Comparison of ENCODE assay signal across 8 cellular contexts in the genomic region with DNA sequence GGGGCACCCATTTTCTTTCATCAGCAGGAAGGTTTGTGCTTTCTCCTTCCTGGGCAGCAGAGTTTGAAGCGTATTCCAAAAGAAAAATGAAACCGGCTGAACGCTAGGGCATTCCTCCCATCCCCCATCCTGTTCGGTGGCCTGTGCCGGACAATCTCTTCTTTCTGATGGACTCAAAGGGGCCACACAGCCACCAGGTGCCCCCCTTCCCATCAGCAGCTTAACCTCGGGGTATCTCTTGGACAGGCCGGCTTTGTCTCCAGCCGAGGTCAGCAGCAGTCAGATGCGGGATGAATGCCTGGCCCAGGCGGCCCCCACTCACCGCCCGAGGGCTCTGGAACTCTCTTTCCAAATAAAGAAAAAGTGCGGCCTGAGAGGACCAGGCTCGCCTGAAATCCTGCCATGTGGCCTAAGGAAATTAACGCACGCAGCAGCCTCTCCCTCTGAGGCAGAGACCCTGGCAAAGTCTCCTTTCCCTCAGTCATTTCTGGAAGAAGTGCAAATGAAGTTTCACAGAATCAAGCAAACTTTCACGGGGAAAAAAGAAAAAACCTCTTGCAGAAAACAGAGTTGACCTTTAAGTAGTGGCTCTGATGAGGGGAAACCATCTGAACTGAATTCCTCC.
DNase-seq lines count a peak whose midpoint lies in the region; ATAC-seq, FAIRE-seq and TF ChIP-seq lines count a peak whose summit lies in the region.

No MANE protein-coding gene starts in this region.

- H3K9me3 Mint-ChIP-seq in Calu3 (ENCODE audit: low read depth, unreplicated experiment) = no peaks in the 10 kb centered on the region

- peaks cover 16% of the 10 kb centered on the region for H3K27me3 ChIP-seq in OCI-LY3 (ENCODE audit: low read depth, low read length)
- no peaks in the 10 kb centered on the region for H3K27me3 ChIP-seq in dorsolateral prefrontal cortex

- peak overlapping the region; percentile 92 for H3K4me2 ChIP-seq in OCI-LY3 (ENCODE audit: low read length)

- H3K27me3 Mint-ChIP-seq in Calu3 (ENCODE audit: unreplicated experiment) = no peaks in the 10 kb centered on the region

- no peak for TF ChIP-seq CTCF in Calu3 (IDR thresholded peaks at IDR 0.05; ENCODE audit: unreplicated experiment)
- TF ChIP-seq CTCF in OCI-LY3 (IDR thresholded peaks at IDR 0.05; ENCODE audit: low read depth, low read length) = no peak
- TF ChIP-seq CTCF in dorsolateral prefrontal cortex (IDR thresholded peaks at IDR 0.05 in 54 of 56, conservative IDR thresholded peaks at IDR 0.05 in 2 of 56; ENCODE audit: low read depth in 1 of 56, partially characterized antibody in 56 of 56) = peak in 8 of 56 donors; percentile 2 to 25 (median 9)
- no peak for TF ChIP-seq CTCF in mucosa of descending colon (IDR thresholded peaks at IDR 0.05)

- BruUV-seq in Calu3 (replicated peaks; lab: Mats Ljungman, UMichigan) = no TSS peak

- H3K4me1 ChIP-seq in OCI-LY3 (ENCODE audit: low read length) (peaks cover 47% of the 10 kb centered on the region), mucosa of descending colon (ENCODE audit: low read depth) (peaks cover 31% of the 10 kb centered on the region)

- no peak overlapping the region for H3K27ac ChIP-seq in OCI-LY3 (ENCODE audit: low read length)
- H3K27ac ChIP-seq in dorsolateral prefrontal cortex = peak overlapping the region; percentile 81 to 100 (median 98)

- no peaks in the 10 kb centered on the region for H3K36me3 Mint-ChIP-seq in Calu3 (ENCODE audit: insufficient read depth, unreplicated experiment)

- DNase-seq in Calu3 (peak; percentile 6), dorsolateral prefrontal cortex (peak in 9 of 10 donors; percentile 72 to 92 (median 84)), mucosa of descending colon (peak in 1 of 3 donors; percentile 55), urothelium cell line (ENCODE audit: low spot score) (peak; percentile 33), DMS153 treated with DMSO at 0.1 percent for 48 hours (lab: John Stamatoyannopoulos, UW; ENCODE audit: unreplicated experiment) (no peak), G401 (ENCODE audit: low spot score) (no peak)

- in situ Hi-C loops in G401 (cut with HindIII; ENCODE audit: low sequenced_read_pairs) = no loop called here

- H3K27ac Mint-ChIP-seq in Calu3 (ENCODE audit: unreplicated experiment) = peak overlapping the region; percentile 50

- no peaks in the 10 kb centered on the region for H3K4me1 Mint-ChIP-seq in Calu3 (ENCODE audit: low read depth, unreplicated experiment)

- intact Hi-C loops in Calu3 (cut with micrococcal nuclease; ENCODE audit: unreplicated experiment) = no loop called here
- intact Hi-C loops in dorsolateral prefrontal cortex (cut with DNase I) = loop anchor here (1.0 to 5.0 kb wide), 4 partner anchors 20 to 103 kb away; a partner anchor contains a TSS
- intact Hi-C loops in mucosa of descending colon (cut with DNase I, micrococcal nuclease) = loop anchor here in 1 of 2 donors (5.0 kb wide), 1 partner anchor 68 kb away; a partner anchor contains a TSS

- H3K9ac ChIP-seq in OCI-LY3 (ENCODE audit: low read length) = peak overlapping the region; percentile 39

- H3K4me3 Mint-ChIP-seq in Calu3 (ENCODE audit: low read depth, unreplicated experiment) = peak overlapping the region; percentile 51

- no peaks in the 10 kb centered on the region for H4K20me1 ChIP-seq in OCI-LY3 (ENCODE audit: insufficient read depth, low read length)

- H3K9me3 ChIP-seq in OCI-LY3 (ENCODE audit: insufficient read depth, low read length) (no peaks in the 10 kb centered on the region), mucosa of descending colon (no peaks in the 10 kb centered on the region)

- peak overlapping the region; percentile 74 for H3K4me3 ChIP-seq in OCI-LY3 (ENCODE audit: low read length)
- peak overlapping the region; percentile 21 to 70 (median 49) for H3K4me3 ChIP-seq in dorsolateral prefrontal cortex
- no peak overlapping the region for H3K4me3 ChIP-seq in mucosa of descending colon

- peak; percentile 48 for FAIRE-seq in urothelium cell line (lab: Jason Lieb, UNC)

- peak overlapping the region; percentile 65 for H2AFZ ChIP-seq in OCI-LY3 (ENCODE audit: low read depth, low read length)

- H3K36me3 ChIP-seq in OCI-LY3 (replicated peaks; ENCODE audit: low read depth, low read length) = no peaks in the 10 kb centered on the region
- H3K36me3 ChIP-seq in mucosa of descending colon (ENCODE audit: low read depth) = no peaks in the 10 kb centered on the region

- ATAC-seq in mucosa of descending colon (peak; percentile 6), GM21723 (IDR thresholded peaks at IDR 0.05; ENCODE audit: unreplicated experiment) (no peak)

- no peaks in the 10 kb centered on the region for H3K79me2 ChIP-seq in OCI-LY3 (ENCODE audit: low read length)

- CTCF ChIA-PET in Calu3 (lab: Charles Lee) = no interaction called here

Comparison
In these comparisons a context has a peak if more than half of its experiments do, and no peak if none do; other contexts are left out.
1. DNase-seq: peak in Calu3 (single experiment), dorsolateral prefrontal cortex (9 of 10) and urothelium cell line (single experiment); none in DMS153 treated with DMSO at 0.1 percent for 48 hours (single experiment) and G401 (single experiment).